9 cellular contexts compared by ENCODE assay signal in genomic region chr5:135392256-135392655, GRCh38. TPM values are rescaled to one million over a fixed set of nuclear protein-coding genes. Genes with fewer than 3 reads are reported as not detected.
A peak's percentile ranks its signal among the peaks of the same experiment; 100 is the strongest.
DNase-seq lines count a peak whose midpoint lies in the region; ATAC-seq and TF ChIP-seq lines count a peak whose summit lies in the region.
"Had no signal": no experiment of that assay in that cellular context is flagged by ENCODE, and none has a peak within 500 bp of the region (broad histone marks: within the 10 kb centered on the region; RNA-seq: fewer than 3 reads in every experiment).

No MANE protein-coding gene starts in this region.

- POLR2A ChIA-PET in CD4-positive, alpha-beta memory T cell (lab: Charles Lee; ENCODE audit: partially characterized antibody) = no interaction called here

- no peak overlapping the region for H3K4me3 ChIP-seq in CD4-positive, alpha-beta memory T cell (ENCODE audit: low read length in 2 of 2)
- H3K4me3 ChIP-seq in Loucy (ENCODE audit: low read length, poor library complexity, severe bottlenecking) (peak overlapping the region; percentile 84), dorsolateral prefrontal cortex (no peak overlapping the region)

- H3K4me1 ChIP-seq in CD4-positive, alpha-beta memory T cell (ENCODE audit: insufficient read depth, low read length) = peaks cover 56% of the 10 kb centered on the region
- H3K4me1 ChIP-seq in Loucy (ENCODE audit: insufficient read depth, low read length, poor library complexity, severe bottlenecking) = peaks cover 95% of the 10 kb centered on the region

- H3K9me3 Mint-ChIP-seq in CD4-positive, alpha-beta memory T cell = no peaks in the 10 kb centered on the region
- H3K9me3 Mint-ChIP-seq in nephron progenitor cell = no peaks in the 10 kb centered on the region

- H3F3A ChIP-seq in Loucy (ENCODE audit: low read depth) = no peaks in the 10 kb centered on the region

- H3K9me2 ChIP-seq in Loucy (replicated peaks; ENCODE audit: low read depth, low read length) = no peaks in the 10 kb centered on the region

- no peaks in the 10 kb centered on the region for H3K27me3 ChIP-seq in CD4-positive, alpha-beta memory T cell (ENCODE audit: insufficient read depth, low read length)
- no peaks in the 10 kb centered on the region for H3K27me3 ChIP-seq in Loucy (ENCODE audit: insufficient read depth, low read length, poor library complexity, severe bottlenecking)
- H3K27me3 ChIP-seq in dorsolateral prefrontal cortex = no peaks in the 10 kb centered on the region

- TF ChIP-seq CTCF in Loucy (conservative IDR thresholded peaks at IDR 0.05; ENCODE audit: low read length) = no peak
- TF ChIP-seq CTCF in dorsolateral prefrontal cortex (IDR thresholded peaks at IDR 0.05 in 54 of 56, conservative IDR thresholded peaks at IDR 0.05 in 2 of 56; ENCODE audit: low read depth in 1 of 56, partially characterized antibody in 56 of 56) = no peak
- TF ChIP-seq CTCF in nephron progenitor cell (IDR thresholded peaks at IDR 0.05) = no peak

- peak overlapping the region in 4 of 7 donors; percentile 31 to 88 (median 67) for H3K27ac Mint-ChIP-seq in CD4-positive, alpha-beta memory T cell
- H3K27ac Mint-ChIP-seq in nephron progenitor cell = peak overlapping the region; percentile 97

- peak overlapping the region; percentile 93 for H3K4me2 ChIP-seq in Loucy (ENCODE audit: low read depth, low read length, poor library complexity, severe bottlenecking)

- no peak for ATAC-seq in GM21528 (IDR thresholded peaks at IDR 0.05; ENCODE audit: low FRiP score, unreplicated experiment)

- H3K27me3 Mint-ChIP-seq in CD4-positive, alpha-beta memory T cell = no peaks in the 10 kb centered on the region
- no peaks in the 10 kb centered on the region for H3K27me3 Mint-ChIP-seq in nephron progenitor cell (ENCODE audit: low read depth, poor library complexity)

- no peak overlapping the region for H3K27ac ChIP-seq in CD4-positive, alpha-beta memory T cell (ENCODE audit: low read depth, low read length)
- H3K27ac ChIP-seq in dorsolateral prefrontal cortex = peak overlapping the region in 30 of 59 donors; percentile 10 to 78 (median 53)

- H3K36me3 ChIP-seq in CD4-positive, alpha-beta memory T cell (ENCODE audit: insufficient read depth, low read length) = no peaks in the 10 kb centered on the region
- peaks cover 64% of the 10 kb centered on the region for H3K36me3 ChIP-seq in Loucy (ENCODE audit: insufficient read depth, low read length)

- peaks cover 100% of the 10 kb centered on the region for H3K79me2 ChIP-seq in Loucy (ENCODE audit: insufficient read depth, low read length)

- H2AFZ ChIP-seq in Loucy (ENCODE audit: low read length) = no peak overlapping the region

- DNase-seq in CD4-positive, alpha-beta memory T cell = no peak
- peak in 1 of 10 donors; percentile 55 for DNase-seq in dorsolateral prefrontal cortex
- no peak for DNase-seq in nephron progenitor cell
- DNase-seq in activated effector memory CD4-positive, alpha-beta T cell treated with Interleukin-2 at 50 U/mL for 16 hours = no peak
- no peak for DNase-seq in stimulated activated CD4-positive, alpha-beta T cell treated with anti-CD3 and anti-CD28 coated beads, Interleukin-4, amount 100 ng/mL, for 24 hours
- DNase-seq in NCI-H2107 treated with DMSO at 0.1 percent for 48 hours (lab: John Stamatoyannopoulos, UW; ENCODE audit: unreplicated experiment) = no peak

- CTCF ChIA-PET in CD4-positive, alpha-beta memory T cell (lab: Charles Lee; ENCODE audit: partially characterized antibody) = interaction anchor here (2.0 kb wide), 1 partner anchor 34 kb away, joined by 7 read pairs; no protein-coding TSS in a partner anchor

- H4K20me1 ChIP-seq in Loucy (ENCODE audit: insufficient read depth, low read length, poor library complexity, severe bottlenecking) = peaks cover 99% of the 10 kb centered on the region

- no peak overlapping the region for H3K4me3 Mint-ChIP-seq in CD4-positive, alpha-beta memory T cell
- no peak overlapping the region for H3K4me3 Mint-ChIP-seq in nephron progenitor cell

- peaks cover 42 to 51% of the 10 kb centered on the region in 2 donors for H3K36me3 Mint-ChIP-seq in CD4-positive, alpha-beta memory T cell
- peaks cover 47% of the 10 kb centered on the region for H3K36me3 Mint-ChIP-seq in nephron progenitor cell (ENCODE audit: low read depth)

- no peaks in the 10 kb centered on the region for H3K9me3 ChIP-seq in CD4-positive, alpha-beta memory T cell (ENCODE audit: control insufficient read depth in 1 of 2, low read length in 2 of 2)
- H3K9me3 ChIP-seq in Loucy (ENCODE audit: insufficient read depth, low read depth, low read length) = no peaks in the 10 kb centered on the region

- peak overlapping the region; percentile 56 for H3K9ac ChIP-seq in Loucy (ENCODE audit: low read depth, low read length, poor library complexity, severe bottlenecking)

- H3K4me1 Mint-ChIP-seq in CD4-positive, alpha-beta memory T cell = peaks cover 56 to 93% (median 78%) of the 10 kb centered on the region in 4 donors
- H3K4me1 Mint-ChIP-seq in nephron progenitor cell = peaks cover 56% of the 10 kb centered on the region

- intact Hi-C loops in CD4-positive, alpha-beta memory T cell (cut with micrococcal nuclease) = no loop called here
- intact Hi-C loops in dorsolateral prefrontal cortex (cut with DNase I) = no loop called here

RNA-seq across cellular contexts. Expression of gene MACROH2A1, which starts 6.8 kb away (rescaled TPM):
- 100 to 1,000 TPM; 100 to 104 TPM for total RNA-seq in CD4-positive, alpha-beta memory T cell
- 100 to 1,000 TPM; 112 to 181 TPM for polyA plus RNA-seq in CD4-positive, alpha-beta memory T cell
- 100 to 1,000 TPM in 119 of 120 experiments, 10 to 100 TPM in 1; 95.0 to 158 (median 124) TPM for total RNA-seq in dorsolateral prefrontal cortex

RNA-seq across cellular contexts. Expression of gene DCANP1, which starts 54.9 kb away (rescaled TPM):
- not detected for total RNA-seq in CD4-positive, alpha-beta memory T cell
- not detected for polyA plus RNA-seq in CD4-positive, alpha-beta memory T cell
- total RNA-seq in dorsolateral prefrontal cortex = under 1 TPM in 7 of 120 experiments, not detected in 113; 0.13 to 0.20 (median 0.15) TPM
- total RNA-seq: activated CD8-positive, alpha-beta memory T cell treated with anti-CD3 and anti-CD28 coated beads for 36 hours had no signal

RNA-seq across cellular contexts. Expression of gene TIFAB, which starts 59.9 kb away (rescaled TPM):
- under 1 TPM in 1 of 2 experiments, not detected in 1; 0.19 TPM for total RNA-seq in CD4-positive, alpha-beta memory T cell
- not detected for polyA plus RNA-seq in CD4-positive, alpha-beta memory T cell
- under 1 TPM in 17 of 120 experiments, not detected in 103; 0.08 to 0.23 (median 0.12) TPM for total RNA-seq in dorsolateral prefrontal cortex
- total RNA-seq: activated CD8-positive, alpha-beta memory T cell treated with anti-CD3 and anti-CD28 coated beads for 36 hours had no signal
